ENCODE assay signal across 7 cellular contexts in the genomic region with DNA sequence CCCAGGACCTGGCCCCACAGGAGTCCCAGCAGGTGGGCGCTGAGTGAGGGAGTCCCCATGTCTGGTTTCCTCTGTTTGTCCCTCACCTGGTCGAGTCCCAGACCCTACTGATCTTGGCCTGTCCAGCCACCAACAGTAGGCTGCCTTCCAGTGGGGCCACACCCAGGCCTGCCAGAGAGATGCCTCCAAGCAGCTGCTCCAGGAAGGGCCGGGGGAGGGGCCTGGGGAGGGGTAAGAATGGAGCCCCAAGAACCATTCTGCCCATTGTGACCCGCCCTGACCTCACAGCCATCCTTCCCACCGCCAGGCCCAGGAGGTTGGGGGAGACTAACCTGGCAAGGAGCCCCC. TPM values are rescaled to one million over a fixed set of nuclear protein-coding genes. Genes with fewer than 3 reads are reported as not detected.
DNase-seq lines count a peak whose midpoint lies in the region; ATAC-seq and TF ChIP-seq lines count a peak whose summit lies in the region.

No MANE protein-coding gene starts in this region.

- intact Hi-C loops in HCT116 (cut with micrococcal nuclease): loop anchor here (1.0 to 10.0 kb wide), 7 partner anchors 65 to 607 kb away; partner anchors contain the start of gene NME1
- intact Hi-C loops in activated CD4-positive, alpha-beta memory T cell treated with anti-CD3 and anti-CD28 coated beads for 36 hours (cut with micrococcal nuclease): loop anchor here (1.0 to 10.0 kb wide), 5 partner anchors 13 to 407 kb away; partner anchors contain the start of gene CACNA1G

- peak overlapping the region; percentile 75 for H3K27ac ChIP-seq in HCT116 (ENCODE audit: low read depth, low read length)

- H4K20me1 ChIP-seq in HCT116 (ENCODE audit: insufficient read depth): no peaks in the 10 kb centered on the region

- no peak for TF ChIP-seq POLR2A in HCT116 (IDR thresholded peaks at IDR 0.05; ENCODE audit: borderline replicate concordance, extremely low read depth, insufficient read depth, insufficient read length)

- DNase-seq in HCT116 (ENCODE audit: low read depth, low spot score): no peak
- DNase-seq in activated CD4-positive, alpha-beta memory T cell treated with anti-CD3 and anti-CD28 coated beads for 36 hours: no peak
- DNase-seq in stimulated activated naive B cell treated with anti-CD40 and anti-IgM and Interleukin-4, amounts not matched to agents 10 μg/mL and 1 μg/mL and 100 μg/mL, for 72 hours: no peak
- DNase-seq in HEK293T (ENCODE audit: extremely low spot score): no peak

- H3K9me3 ChIP-seq in HCT116 (ENCODE audit: control insufficient read depth in 1 of 2, insufficient read depth in 1 of 2, low read depth in 1 of 2, low read length in 2 of 2): no peaks in the 10 kb centered on the region
- H3K9me3 ChIP-seq in iPS-15b (ENCODE audit: control insufficient read depth, insufficient read depth, low read length): no peaks in the 10 kb centered on the region

- H3K4me3 ChIP-seq in HCT116 (replicated peaks in 1 of 2; ENCODE audit: low read depth in 1 of 2, low read length in 2 of 2) (peak overlapping the region; percentile 65 to 85), iPS-15b (ENCODE audit: low read depth, low read length) (peak overlapping the region; percentile 52)

- H2AFZ ChIP-seq in HCT116 (ENCODE audit: low read depth, low read length, poor library complexity, severe bottlenecking): no peak overlapping the region

- BruUV-seq in HCT116 (replicated peaks; lab: Mats Ljungman, UMichigan): no TSS peak

- H3K9me3 Mint-ChIP-seq in activated CD4-positive, alpha-beta memory T cell treated with anti-CD3 and anti-CD28 coated beads for 36 hours: no peaks in the 10 kb centered on the region
- H3K9me3 Mint-ChIP-seq in stimulated activated naive B cell treated with anti-CD40 and anti-IgM and Interleukin-4, amounts not matched to agents 10 μg/mL and 1 μg/mL and 100 μg/mL, for 72 hours: no peaks in the 10 kb centered on the region

- H3K9me2 ChIP-seq in HCT116 (ENCODE audit: insufficient read depth): no peaks in the 10 kb centered on the region

- H3K27me3 ChIP-seq in HCT116 (ENCODE audit: insufficient read depth, low read length): no peaks in the 10 kb centered on the region
- peaks cover 3% of the 10 kb centered on the region for H3K27me3 ChIP-seq in iPS-15b (ENCODE audit: control insufficient read depth, insufficient read depth, low read length)

- peak overlapping the region; percentile 99 for H3K4me2 ChIP-seq in HCT116 (ENCODE audit: low read length)

- no peaks in the 10 kb centered on the region; the same call in 1 of the 2 replicates for H3K79me2 ChIP-seq in HCT116 (ENCODE audit: insufficient read depth, low read length)

- TF ChIP-seq CTCF in HCT116 (IDR thresholded peaks at IDR 0.05 in 2 of 3, conservative IDR thresholded peaks at IDR 0.05 in 1 of 3; ENCODE audit: borderline replicate concordance in 1 of 3, insufficient read depth in 1 of 3, low read depth in 2 of 3, low read length in 2 of 3): no peak

- no peaks in the 10 kb centered on the region for H3K36me3 ChIP-seq in HCT116 (ENCODE audit: control insufficient read depth in 1 of 2, insufficient read depth in 2 of 2, low read length in 2 of 2)
- H3K36me3 ChIP-seq in iPS-15b (ENCODE audit: control insufficient read depth, insufficient read depth, low read length): no peaks in the 10 kb centered on the region

- peak overlapping the region; percentile 58 for H3K27ac Mint-ChIP-seq in activated CD4-positive, alpha-beta memory T cell treated with anti-CD3 and anti-CD28 coated beads for 36 hours
- peak overlapping the region; percentile 75 for H3K27ac Mint-ChIP-seq in stimulated activated naive B cell treated with anti-CD40 and anti-IgM and Interleukin-4, amounts not matched to agents 10 μg/mL and 1 μg/mL and 100 μg/mL, for 72 hours

- H3K4me1 ChIP-seq in HCT116 (ENCODE audit: control insufficient read depth in 1 of 2, insufficient read depth in 2 of 2, low read length in 2 of 2) (peaks cover 24 to 53% of the 10 kb centered on the region in 2 experiments), iPS-15b (ENCODE audit: control insufficient read depth, insufficient read depth, low read length) (peaks cover 7% of the 10 kb centered on the region)

- no peaks in the 10 kb centered on the region for H3K36me3 Mint-ChIP-seq in activated CD4-positive, alpha-beta memory T cell treated with anti-CD3 and anti-CD28 coated beads for 36 hours
- peaks cover 3 to 14% of the 10 kb centered on the region in 2 donors for H3K36me3 Mint-ChIP-seq in stimulated activated naive B cell treated with anti-CD40 and anti-IgM and Interleukin-4, amounts not matched to agents 10 μg/mL and 1 μg/mL and 100 μg/mL, for 72 hours

- TF ChIP-seq RAD21 in HCT116 (IDR thresholded peaks at IDR 0.05; ENCODE audit: low read depth): no peak

- POLR2A ChIA-PET in HCT116 (lab: Charles Lee): no interaction called here
- POLR2A ChIA-PET in activated CD4-positive, alpha-beta memory T cell treated with anti-CD3 and anti-CD28 coated beads for 36 hours (lab: Charles Lee): no interaction called here
- POLR2A ChIA-PET in HEK293T (lab: Yijun Ruan, JAX): interaction anchor here (0.6 to 1.7 kb wide), 2 partner anchors 57 to 79 kb away, joined by 3 to 5 read pairs; no protein-coding TSS in a partner anchor

- H3K4me1 Mint-ChIP-seq in activated CD4-positive, alpha-beta memory T cell treated with anti-CD3 and anti-CD28 coated beads for 36 hours (ENCODE audit: low read depth): peaks cover 3% of the 10 kb centered on the region
- peaks cover 9 to 20% of the 10 kb centered on the region in 2 donors for H3K4me1 Mint-ChIP-seq in stimulated activated naive B cell treated with anti-CD40 and anti-IgM and Interleukin-4, amounts not matched to agents 10 μg/mL and 1 μg/mL and 100 μg/mL, for 72 hours

- CTCF ChIA-PET in HCT116 (lab: Charles Lee) (interaction anchor here (1.0 to 2.1 kb wide), 5 partner anchors 78 to 294 kb away, joined by 3 to 19 read pairs (median 4); no protein-coding TSS in a partner anchor), HEK293T (lab: Yijun Ruan, JAX) (interaction anchor here (5.7 kb wide), 1 partner anchor 80 kb away, joined by 91 read pairs; no protein-coding TSS in a partner anchor)
- CTCF ChIA-PET in activated CD4-positive, alpha-beta memory T cell treated with anti-CD3 and anti-CD28 coated beads for 36 hours (lab: Charles Lee): interaction anchor here (1.6 to 2.1 kb wide), 3 partner anchors 41 to 159 kb away, joined by 3 to 31 read pairs (median 4); no protein-coding TSS in a partner anchor

- peak overlapping the region; percentile 86 for H3K9ac ChIP-seq in HCT116 (ENCODE audit: low read length)
- H3K9ac ChIP-seq in iPS-15b (ENCODE audit: low read depth, low read length): no peak overlapping the region

- peak overlapping the region; percentile 71 for H3K4me3 Mint-ChIP-seq in activated CD4-positive, alpha-beta memory T cell treated with anti-CD3 and anti-CD28 coated beads for 36 hours
- peak overlapping the region; percentile 83 to 87 for H3K4me3 Mint-ChIP-seq in stimulated activated naive B cell treated with anti-CD40 and anti-IgM and Interleukin-4, amounts not matched to agents 10 μg/mL and 1 μg/mL and 100 μg/mL, for 72 hours

- RAD21 ChIA-PET in HCT116 (lab: Charles Lee; ENCODE audit: low non-redundant PET in 1 of 2, low total read pairs in 2 of 2, uncharacterized antibody in 2 of 2, unreplicated experiment in 2 of 2): interaction anchor here (0.7 to 2.1 kb wide), 4 partner anchors 12 to 82 kb away, joined by 5 to 12 read pairs (median 9); no protein-coding TSS in a partner anchor

- ATAC-seq in HCT116 (peak; percentile 16), GM18909 (IDR thresholded peaks at IDR 0.05; ENCODE audit: poor library complexity, unreplicated experiment) (no peak)
- no peak for ATAC-seq in stimulated activated naive B cell treated with anti-CD40 and anti-IgM and Interleukin-4, amounts not matched to agents 10 μg/mL and 1 μg/mL and 100 μg/mL, for 72 hours (replicated peaks)
- no peak for ATAC-seq in activated CD4-positive, CD25-positive, alpha-beta regulatory T cell treated with anti-CD3 and anti-CD28 coated beads, Interleukin-2, amount 50 U/mL, for 24 hours

- H3K27me3 Mint-ChIP-seq in activated CD4-positive, alpha-beta memory T cell treated with anti-CD3 and anti-CD28 coated beads for 36 hours: peaks cover 6% of the 10 kb centered on the region
- H3K27me3 Mint-ChIP-seq in stimulated activated naive B cell treated with anti-CD40 and anti-IgM and Interleukin-4, amounts not matched to agents 10 μg/mL and 1 μg/mL and 100 μg/mL, for 72 hours: peaks cover 12 to 25% of the 10 kb centered on the region in 2 donors

TF ChIP-seq in HEK293T, 16 proteins besides CTCF, POLR2A, EP300 and RAD21 (continues in another document):
- TF ChIP-seq, protein P1, sequence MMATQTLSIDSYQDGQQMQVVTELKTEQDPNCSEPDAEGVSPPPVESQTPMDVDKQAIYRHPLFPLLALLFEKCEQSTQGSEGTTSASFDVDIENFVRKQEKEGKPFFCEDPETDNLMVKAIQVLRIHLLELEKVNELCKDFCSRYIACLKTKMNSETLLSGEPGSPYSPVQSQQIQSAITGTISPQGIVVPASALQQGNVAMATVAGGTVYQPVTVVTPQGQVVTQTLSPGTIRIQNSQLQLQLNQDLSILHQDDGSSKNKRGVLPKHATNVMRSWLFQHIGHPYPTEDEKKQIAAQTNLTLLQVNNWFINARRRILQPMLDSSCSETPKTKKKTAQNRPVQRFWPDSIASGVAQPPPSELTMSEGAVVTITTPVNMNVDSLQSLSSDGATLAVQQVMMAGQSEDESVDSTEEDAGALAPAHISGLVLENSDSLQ (IDR thresholded peaks at IDR 0.05): no peak
- TF ChIP-seq ZNF384 (IDR thresholded peaks at IDR 0.05): no peak
- no peak for TF ChIP-seq HDGF (IDR thresholded peaks at IDR 0.05; ENCODE audit: borderline replicate concordance)
- TF ChIP-seq LEF1 (IDR thresholded peaks at IDR 0.05; ENCODE audit: borderline replicate concordance): no peak
- no peak for TF ChIP-seq CTBP1 (IDR thresholded peaks at IDR 0.05; ENCODE audit: borderline replicate concordance)
- no peak for TF ChIP-seq BHLHE40 (IDR thresholded peaks at IDR 0.05; ENCODE audit: borderline replicate concordance)
- TF ChIP-seq SP1 (IDR thresholded peaks at IDR 0.05): no peak
- no peak for TF ChIP-seq FOXA1 (IDR thresholded peaks at IDR 0.05)
- no peak for TF ChIP-seq L3MBTL2 (conservative IDR thresholded peaks at IDR 0.05)
- TF ChIP-seq FOXK2 (IDR thresholded peaks at IDR 0.05): no peak

RNA-seq across cellular contexts. Expression of gene SPATA20, which starts 0.7 kb away (rescaled TPM):
- 57.5 TPM for total RNA-seq in HCT116 (2021; ENCODE audit: unreplicated experiment)
- 59.6 and 63.2 TPM in 2 replicates for polyA plus RNA-seq in HCT116 (2012)
- total RNA-seq in activated CD4-positive, alpha-beta memory T cell treated with anti-CD3 and anti-CD28 coated beads for 36 hours: 10 to 100 TPM; 22.8 to 23.4 TPM

RNA-seq across cellular contexts. Expression of gene CACNA1G, which starts 12.8 kb away (rescaled TPM):
- 3.4 TPM for total RNA-seq in HCT116 (2021; ENCODE audit: unreplicated experiment)
- polyA plus RNA-seq in HCT116 (2012): 1.3 and 1.7 TPM in 2 replicates
- under 1 TPM in 1 of 2 experiments, not detected in 1; 0.05 TPM for total RNA-seq in activated CD4-positive, alpha-beta memory T cell treated with anti-CD3 and anti-CD28 coated beads for 36 hours

RNA-seq across cellular contexts. Expression of gene EPN3, which starts 15.2 kb away (rescaled TPM):
- total RNA-seq in HCT116 (2021; ENCODE audit: unreplicated experiment): 17.8 TPM
- 11.6 and 12.0 TPM in 2 replicates for polyA plus RNA-seq in HCT116 (2012)
- not detected for total RNA-seq in activated CD4-positive, alpha-beta memory T cell treated with anti-CD3 and anti-CD28 coated beads for 36 hours

RNA-seq across cellular contexts. Expression of gene MYCBPAP, which starts 39.5 kb away (rescaled TPM):
- total RNA-seq in HCT116 (2021; ENCODE audit: unreplicated experiment): not detected
- polyA plus RNA-seq in HCT116 (2012): 0.45 TPM in 1 of 2 replicates, not detected in the other
- total RNA-seq in activated CD4-positive, alpha-beta memory T cell treated with anti-CD3 and anti-CD28 coated beads for 36 hours: 1 to 10 TPM; 8.1 to 8.5 TPM

Comparison
In these comparisons a context has a peak if more than half of its experiments do, and no peak if none do; other contexts are left out.
1. RNA of gene EPN3, which starts 15.2 kb away (total RNA-seq): 17.8 TPM in HCT116 (single experiment); not detected in activated CD4-positive, alpha-beta memory T cell treated with anti-CD3 and anti-CD28 coated beads for 36 hours; every median in the first group is over 10 times any median in the second.